Comparison of ENCODE assay signal across 30 cellular contexts in genomic region chr3:30273304-30274072, GRCh38.
DNase-seq lines count a peak whose midpoint lies in the region; ATAC-seq and TF ChIP-seq lines count a peak whose summit lies in the region.
"Had no signal": no experiment of that assay in that cellular context is flagged by ENCODE, and none has a peak within 500 bp of the region (broad histone marks: within the 10 kb centered on the region; RNA-seq: fewer than 3 reads in every experiment).

No MANE protein-coding gene starts in this region.

- H3K36me3 ChIP-seq in mammary epithelial cell (ENCODE audit: insufficient read depth, low read length), result no peaks in the 10 kb centered on the region
- H3K36me3 ChIP-seq in adipocyte (ENCODE audit: control insufficient read depth, insufficient read depth, low read length, severe bottlenecking), result no peaks in the 10 kb centered on the region
- H3K36me3 ChIP-seq: left lung, neural progenitor cell, thyroid gland, vagina had no signal

- peak overlapping the region; percentile 13 for H2AFZ ChIP-seq in mammary epithelial cell (ENCODE audit: low read depth, low read length)
- H2AFZ ChIP-seq: neural progenitor cell had no signal

- DNase-seq in mammary epithelial cell (no peak), MCF 10A (ENCODE audit: unreplicated experiment) (no peak), adipocyte (ENCODE audit: low read depth) (peak; percentile 56), fibroblast of peridontal ligament (ENCODE audit: extremely low read depth) (peak; percentile 55), AML-193 (lab: John Stamatoyannopoulos, UW) (no peak), HCEC 1CT (no peak)
- DNase-seq: activated CD4-positive, alpha-beta T cell treated with anti-CD3 and anti-CD28 coated beads, Interleukin-2, amount 50 U/mL, for 48 hours; activated CD4-positive, CD25-positive, alpha-beta regulatory T cell treated with anti-CD3 and anti-CD28 coated beads, Interleukin-2, amount 50 U/mL, for 72 hours; activated naive CD4-positive, alpha-beta T cell treated with Interleukin-2 at 50 U/mL for 16 hours; activated T-cell treated with anti-CD3 and anti-CD28 coated beads, Interleukin-2, amount 50 U/mL, for 72 hours; DMS53; GF-D8; glutamatergic neuron; left lung; mesendoderm; NCI-H1048; NCI-H2171 treated with DMSO at 0.1 percent for 48 hours; NCI-H524; posterior cingulate gyrus; right cardiac atrium; stimulated activated CD4-positive, alpha-beta T cell treated with anti-CD3 and anti-CD28 coated beads, Interleukin-12 subunit alpha, Interleukin-12 subunit beta, amount 100 ng/mL, for 4 hours; stimulated activated CD4-positive, alpha-beta T cell treated with anti-CD3 and anti-CD28 coated beads, Interleukin-2, amount 100 ng/mL, for 48 hours; T-helper 17 cell; thyroid gland had no signal

- no peak for TF ChIP-seq CTCF in mammary epithelial cell (conservative IDR thresholded peaks at IDR 0.05 in 1 of 2, IDR thresholded peaks at IDR 0.05 in 1 of 2; ENCODE audit: extremely low read depth in 1 of 2, insufficient read depth in 1 of 2, low read depth in 1 of 2, low read length in 2 of 2)
- no peak for TF ChIP-seq CTCF in MCF 10A (IDR thresholded peaks at IDR 0.05; ENCODE audit: unreplicated experiment)

- dilution Hi-C loops in mammary epithelial cell (cut with HindIII; ENCODE audit: low sequenced_read_pairs), result no loop called here

- no peak overlapping the region for H3K4me3 Mint-ChIP-seq in MCF 10A (ENCODE audit: unreplicated experiment)
- H3K4me3 Mint-ChIP-seq: activated T-cell treated with anti-CD3 and anti-CD28 coated beads, Interleukin-2, amount 50 U/mL, for 72 hours; neural progenitor cell; T-helper 17 cell had no signal

- H3K4me1 ChIP-seq in mammary epithelial cell (ENCODE audit: insufficient read depth, low read length) (peaks cover under 1% of the 10 kb centered on the region), adipocyte (ENCODE audit: control insufficient read depth, insufficient read depth, low read length) (no peaks in the 10 kb centered on the region)
- H3K4me1 ChIP-seq: A549, left lung, neural progenitor cell, thyroid gland, vagina had no signal

- H3K27me3 ChIP-seq in mammary epithelial cell (ENCODE audit: insufficient read depth, low read length), result no peaks in the 10 kb centered on the region
- H3K27me3 ChIP-seq in adipocyte (replicated peaks; ENCODE audit: control insufficient read depth, insufficient read depth, low read length), result no peaks in the 10 kb centered on the region
- H3K27me3 ChIP-seq: left lung, neural progenitor cell, thyroid gland, vagina had no signal

- no peak overlapping the region for H3K27ac ChIP-seq in mammary epithelial cell (ENCODE audit: insufficient read depth, low read depth, low read length)
- H3K27ac ChIP-seq: A549, left lung, neural progenitor cell, SK-N-MC, thyroid gland, vagina had no signal

- no peak for ATAC-seq in HG02588 (IDR thresholded peaks at IDR 0.05; ENCODE audit: unreplicated experiment)
- no peak for ATAC-seq in HG03196 (IDR thresholded peaks at IDR 0.05; ENCODE audit: unreplicated experiment)
- ATAC-seq: A549; activated T-cell treated with anti-CD3 and anti-CD28 coated beads, Interleukin-2, amount 50 U/mL, for 72 hours; left lung; right cardiac atrium; T-helper 17 cell had no signal

- no peak overlapping the region for H3K9ac ChIP-seq in mammary epithelial cell (ENCODE audit: insufficient read depth, low read length)
- H3K9ac ChIP-seq in adipocyte (ENCODE audit: low read length), result no peak overlapping the region
- H3K9ac ChIP-seq: neural progenitor cell had no signal

- 75% methylated on average over 2 of the region's 2 CpGs for WGBS in mammary epithelial cell (ENCODE audit: low coverage, missing lambda C conversion rate)

- H3K9me3 Mint-ChIP-seq in MCF 10A (ENCODE audit: unreplicated experiment), result peaks cover 7% of the 10 kb centered on the region

- CTCF ChIA-PET in mammary epithelial cell (lab: Charles Lee; ENCODE audit: low non-redundant PET) (no interaction called here), MCF 10A (lab: Yijun Ruan, JAX) (interaction anchor here (0.6 to 1.4 kb wide), 3 partner anchors 71 to 685 kb away, joined by 3 to 6 read pairs (median 3); no protein-coding TSS in a partner anchor)

- intact Hi-C loops in mammary epithelial cell (cut with micrococcal nuclease), result no loop called here
- intact Hi-C loops in MCF 10A (cut with micrococcal nuclease), result no loop called here

- H3K9me3 ChIP-seq in mammary epithelial cell (replicated peaks; ENCODE audit: insufficient read depth, low read length), result peaks cover 10% of the 10 kb centered on the region
- H3K9me3 ChIP-seq in adipocyte (ENCODE audit: control insufficient read depth, low read length), result peaks cover 1% of the 10 kb centered on the region
- H3K9me3 ChIP-seq: thyroid gland, vagina had no signal

- BruUV-seq in mammary epithelial cell (replicated peaks; lab: Mats Ljungman, UMichigan) (no TSS peak), MCF 10A (replicated peaks; lab: Mats Ljungman, UMichigan) (no TSS peak)

- H3K4me3 ChIP-seq in mammary epithelial cell (replicated peaks in 1 of 3; ENCODE audit: insufficient read depth in 1 of 3, low read depth in 2 of 3, low read length in 3 of 3) (no peak overlapping the region), adipocyte (ENCODE audit: low read length) (no peak overlapping the region)
- H3K4me3 ChIP-seq: A549, left lung, neural progenitor cell, SK-N-MC, thyroid gland, vagina had no signal

- H4K20me1 ChIP-seq in mammary epithelial cell (ENCODE audit: insufficient read depth, low read length), result no peaks in the 10 kb centered on the region

- no peaks in the 10 kb centered on the region for H3K36me3 Mint-ChIP-seq in MCF 10A (ENCODE audit: insufficient read depth, unreplicated experiment)

- in situ Hi-C loops in mammary epithelial cell (cut with MboI; ENCODE audit: low sequenced_read_pairs in 2 of 2), result no loop called here

- H3K27me3 Mint-ChIP-seq in MCF 10A (ENCODE audit: insufficient read depth, unreplicated experiment), result no peaks in the 10 kb centered on the region
- H3K27me3 Mint-ChIP-seq: T-helper 17 cell had no signal

- H3K4me2 ChIP-seq in mammary epithelial cell (ENCODE audit: insufficient read depth, low read depth, low read length), result no peak overlapping the region
- H3K4me2 ChIP-seq: A549, neural progenitor cell had no signal

- no peak overlapping the region for H3K27ac Mint-ChIP-seq in MCF 10A (ENCODE audit: low read depth, unreplicated experiment)
- H3K27ac Mint-ChIP-seq: activated T-cell treated with anti-CD3 and anti-CD28 coated beads, Interleukin-2, amount 50 U/mL, for 72 hours; neural progenitor cell; T-helper 17 cell had no signal

- no peaks in the 10 kb centered on the region for H3K79me2 ChIP-seq in mammary epithelial cell (ENCODE audit: insufficient read depth, low read length)

- POLR2A ChIA-PET in MCF 10A (lab: Yijun Ruan, JAX), result interaction anchor here (0.7 to 1.3 kb wide), 2 partner anchors 11 to 702 kb away, joined by 3 to 4 read pairs; no protein-coding TSS in a partner anchor

- peaks cover 9% of the 10 kb centered on the region for H3K4me1 Mint-ChIP-seq in MCF 10A (ENCODE audit: insufficient read depth, unreplicated experiment)
- H3K4me1 Mint-ChIP-seq: neural progenitor cell had no signal

Comparison
In these comparisons a context has a peak if more than half of its experiments do, and no peak if none do; other contexts are left out.
1. DNase-seq: peak in adipocyte (single experiment) and fibroblast of peridontal ligament (single experiment); none in mammary epithelial cell (single experiment), MCF 10A (single experiment), AML-193 (0 of 2) and HCEC 1CT (single experiment).